In genomic region chr7:87627634-87627994, GRCh38 we compare ENCODE assay signal across 8 cellular contexts. TPM values are rescaled to one million over a fixed set of nuclear protein-coding genes. Genes with fewer than 3 reads are reported as not detected.
A peak's percentile ranks its signal among the peaks of the same experiment; 100 is the strongest.
DNase-seq lines count a peak whose midpoint lies in the region; ATAC-seq and TF ChIP-seq lines count a peak whose summit lies in the region.

No MANE protein-coding gene starts in this region.

- peak; percentile 47 for DNase-seq in COLO668 (lab: John Stamatoyannopoulos, UW; ENCODE audit: unreplicated experiment)
- no peak for DNase-seq in central memory CD8-positive, alpha-beta T cell (ENCODE audit: low spot score in 2 of 2)
- DNase-seq in lung (ENCODE audit: low spot score) = no peak
- no peak for DNase-seq in type B pancreatic cell (ENCODE audit: extremely low spot score, unreplicated experiment)
- no peak for DNase-seq in GM19240 (ENCODE audit: insufficient read length, low spot score)
- no peak for DNase-seq in SIG-M5 treated with dmso at 0.1 percent for 504 hours (lab: John Stamatoyannopoulos, UW; ENCODE audit: unreplicated experiment)

- H3K9me3 ChIP-seq in HUES6 (ENCODE audit: control insufficient read depth, insufficient read depth, low read depth, low read length) (no peaks in the 10 kb centered on the region), lung (ENCODE audit: control insufficient read depth in 2 of 2, insufficient read depth in 1 of 2, low read length in 1 of 2) (peaks cover 0 to 4% of the 10 kb centered on the region in 2 donors)

- peaks cover 40% of the 10 kb centered on the region for H3K27me3 ChIP-seq in HUES6 (ENCODE audit: control insufficient read depth, insufficient read depth, low read length)
- no peaks in the 10 kb centered on the region for H3K27me3 ChIP-seq in lung (ENCODE audit: control insufficient read depth, insufficient read depth)

- peaks cover 7% of the 10 kb centered on the region for H3K27me3 Mint-ChIP-seq in central memory CD8-positive, alpha-beta T cell
- H3K27me3 Mint-ChIP-seq in type B pancreatic cell = peaks cover 44% of the 10 kb centered on the region

- no peaks in the 10 kb centered on the region for H3K36me3 ChIP-seq in HUES6 (ENCODE audit: control insufficient read depth, insufficient read depth, low read length)
- H3K36me3 ChIP-seq in lung (ENCODE audit: control insufficient read depth in 2 of 2, insufficient read depth in 2 of 2, low read length in 2 of 2) = no peaks in the 10 kb centered on the region

- peak overlapping the region; percentile 32 for H3K27ac Mint-ChIP-seq in central memory CD8-positive, alpha-beta T cell (ENCODE audit: low read depth)
- H3K27ac Mint-ChIP-seq in type B pancreatic cell = peak overlapping the region; percentile 55

- H3K9ac ChIP-seq in HUES6 (ENCODE audit: low read length) = peak overlapping the region; percentile 50

- H3K27ac ChIP-seq in HUES6 (ENCODE audit: low read depth, low read length) (no peak overlapping the region), lung (ENCODE audit: low read depth in 1 of 2, low read length in 1 of 2) (no peak overlapping the region)

- peaks cover 8% of the 10 kb centered on the region for H3K4me1 Mint-ChIP-seq in central memory CD8-positive, alpha-beta T cell
- H3K4me1 Mint-ChIP-seq in type B pancreatic cell (ENCODE audit: unreplicated experiment) = peaks cover 8% of the 10 kb centered on the region

- peak overlapping the region; percentile 84 for H3K4me3 Mint-ChIP-seq in central memory CD8-positive, alpha-beta T cell
- peak overlapping the region; percentile 90 for H3K4me3 Mint-ChIP-seq in type B pancreatic cell

- no peaks in the 10 kb centered on the region for H3K9me3 Mint-ChIP-seq in central memory CD8-positive, alpha-beta T cell
- no peaks in the 10 kb centered on the region for H3K9me3 Mint-ChIP-seq in type B pancreatic cell

- peaks cover 15% of the 10 kb centered on the region for H3K36me3 Mint-ChIP-seq in central memory CD8-positive, alpha-beta T cell (ENCODE audit: insufficient read depth)
- H3K36me3 Mint-ChIP-seq in type B pancreatic cell = no peaks in the 10 kb centered on the region

- TF ChIP-seq CTCF in lung (IDR thresholded peaks at IDR 0.05; ENCODE audit: control extremely low read depth, extremely low read depth) = no peak
- no peak for TF ChIP-seq CTCF in type B pancreatic cell (conservative IDR thresholded peaks at IDR 0.05)

- WGBS in lung, 2 donors = 1 to 2% methylated on average over 30 of the region's 30 CpGs

- ATAC-seq in GM21423 (IDR thresholded peaks at IDR 0.05; ENCODE audit: unreplicated experiment) (peak; percentile 16), lung (ENCODE audit: insufficient read depth, low FRiP score) (peak; percentile 13)
- ATAC-seq in central memory CD8-positive, alpha-beta T cell (replicated peaks; ENCODE audit: extremely low read depth, poor library complexity, severe bottlenecking) = peak; percentile 29

- H3K4me3 ChIP-seq in HUES6 (ENCODE audit: low read depth, low read length) = peak overlapping the region; percentile 83
- H3K4me3 ChIP-seq in lung = peak overlapping the region; percentile 56

- H3K4me1 ChIP-seq in HUES6 (ENCODE audit: control insufficient read depth, insufficient read depth, low read length) (no peaks in the 10 kb centered on the region), lung (ENCODE audit: control insufficient read depth in 2 of 2, insufficient read depth in 2 of 2, low read length in 2 of 2) (peaks cover 0 to 4% of the 10 kb centered on the region in 2 donors)

RNA-seq across cellular contexts. Expression of gene RUNDC3B, which starts 0.6 kb away (rescaled TPM):
- 1 to 10 TPM in 1 of 2 donors, under 1 TPM in 1; 0.34 to 1.5 TPM for total RNA-seq in lung
- polyA plus RNA-seq in lung = under 1 TPM; 0.11 to 0.14 TPM
- 1.3 and 1.8 TPM in 2 replicates for total RNA-seq in type B pancreatic cell (ENCODE audit: low replicate concordance)

RNA-seq across cellular contexts. Expression of gene ABCB1, which starts 26.9 kb away (rescaled TPM):
- total RNA-seq in lung (1 to 10 TPM; 3.2 to 4.9 TPM), type B pancreatic cell (ENCODE audit: low replicate concordance) (31.3 and 65.7 TPM in 2 replicates)
- polyA plus RNA-seq in lung = 1 to 10 TPM; 1.5 to 2.0 TPM
